28 cellular contexts compared by ENCODE assay signal in the genomic region with DNA sequence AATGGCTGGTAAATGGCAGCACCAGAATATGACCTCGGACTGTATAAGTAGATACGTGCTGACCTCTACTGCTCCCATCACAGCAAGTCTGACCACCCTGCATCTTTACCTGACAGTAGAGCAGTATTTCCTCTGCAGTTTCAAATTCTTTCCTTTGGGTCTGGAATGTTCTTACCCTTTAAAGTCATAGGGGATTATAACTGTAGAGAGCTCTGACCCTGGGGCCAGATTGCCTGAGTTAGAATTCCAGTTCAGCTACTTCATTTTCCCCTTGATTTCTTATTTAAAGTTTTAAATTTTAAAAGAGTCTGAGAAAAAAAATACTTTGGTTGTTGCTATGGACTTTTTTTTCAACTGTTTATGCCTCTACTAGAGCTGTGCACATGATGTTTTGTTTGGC.
"Had no signal": no experiment of that assay in that cellular context is flagged by ENCODE, and none has a peak within 500 bp of the region (broad histone marks: within the 10 kb centered on the region; RNA-seq: fewer than 3 reads in every experiment).

No MANE protein-coding gene starts in this region.

- DNase-seq: activated CD4-positive, alpha-beta T cell treated with anti-CD3 and anti-CD28 coated beads for 48 hours; activated CD4-positive, alpha-beta T cell treated with anti-CD3 and anti-CD28 coated beads, Interleukin-2, amount 50 U/mL, for 4 hours; activated CD4-positive, CD25-positive, alpha-beta regulatory T cell treated with anti-CD3 and anti-CD28 coated beads, Interleukin-2, amount 50 U/mL, for 72 hours; activated CD8-positive, alpha-beta T cell treated with anti-CD3 and anti-CD28 coated beads, Interleukin-2, amount 10 ng/mL, durations not matched to agents 7 days and 5 days; activated effector memory CD4-positive, alpha-beta T cell treated with anti-CD3 and anti-CD28 coated beads, Interleukin-2, amount 50 U/mL, for 16 hours; activated naive CD4-positive, alpha-beta T cell treated with Interleukin-2 at 50 U/mL for 16 hours; activated naive CD8-positive, alpha-beta T cell treated with anti-CD3 and anti-CD28 coated beads, Interleukin-2, amount 50 U/mL, for 24 hours; activated T-cell treated with anti-CD3 and anti-CD28 coated beads, Interleukin-2, amount 50 U/mL, for 24 hours; amniotic stem cell; brain microvascular endothelial cell; KG1; NCI-H1048; NCI-H146; NCI-H187 treated with DMSO at 0.1 percent for 48 hours; NCI-H2081 treated with DMSO at 0.1 percent for 48 hours; NCI-H446; NCI-H524 treated with DMSO at 0.1 percent for 48 hours; NCI-H748 treated with DMSO at 0.1 percent for 48 hours; NK-92 treated with Interleukin-12 subunit alpha and Interleukin-12 subunit beta, amount 100 ng/mL, for 24 hours; Peyer's patch; SHP77; T-helper 17 cell; T-helper 9 cell had no signal

- H3K27me3 ChIP-seq: brain microvascular endothelial cell, cardiac muscle cell, Peyer's patch, SJSA1 had no signal

- H3K9me3 Mint-ChIP-seq: activated naive CD4-positive, alpha-beta T cell treated with anti-CD3 and anti-CD28 coated beads, Interleukin-2, amount 50 U/mL, for 72 hours; activated naive CD8-positive, alpha-beta T cell treated with anti-CD3 and anti-CD28 coated beads, Interleukin-2, amount 50 U/mL, for 24 hours; activated T-cell treated with anti-CD3 and anti-CD28 coated beads, Interleukin-2, amount 50 U/mL, for 24 hours; WTC11 had no signal

- H3K27ac ChIP-seq: brain microvascular endothelial cell, cardiac muscle cell, Peyer's patch, RWPE1, SJSA1 had no signal

- H3K4me1 ChIP-seq: Peyer's patch had no signal

- H3K27me3 Mint-ChIP-seq: activated T-cell treated with anti-CD3 and anti-CD28 coated beads, Interleukin-2, amount 50 U/mL, for 24 hours; T-helper 17 cell had no signal

- H3K36me3 ChIP-seq: brain microvascular endothelial cell, cardiac muscle cell, Peyer's patch, SJSA1 had no signal

- H3K36me3 Mint-ChIP-seq: activated naive CD4-positive, alpha-beta T cell treated with anti-CD3 and anti-CD28 coated beads, Interleukin-2, amount 50 U/mL, for 72 hours; WTC11 had no signal

- H3K4me3 ChIP-seq: cardiac muscle cell, Peyer's patch, SJSA1 had no signal

- H3K9me3 ChIP-seq: Peyer's patch, SJSA1 had no signal

- H3K4me1 Mint-ChIP-seq: activated naive CD8-positive, alpha-beta T cell treated with anti-CD3 and anti-CD28 coated beads, Interleukin-2, amount 50 U/mL, for 24 hours; T-helper 17 cell had no signal

- H3K27ac Mint-ChIP-seq: activated CD8-positive, alpha-beta T cell treated with anti-CD3 and anti-CD28 coated beads, Interleukin-2, amount 10 ng/mL, durations not matched to agents 7 days and 5 days; activated naive CD4-positive, alpha-beta T cell treated with anti-CD3 and anti-CD28 coated beads, Interleukin-2, amount 50 U/mL, for 72 hours; activated naive CD8-positive, alpha-beta T cell treated with anti-CD3 and anti-CD28 coated beads, Interleukin-2, amount 50 U/mL, for 24 hours; activated T-cell treated with anti-CD3 and anti-CD28 coated beads, Interleukin-2, amount 50 U/mL, for 24 hours; T-helper 17 cell; WTC11 had no signal

- ATAC-seq: activated CD8-positive, alpha-beta T cell treated with anti-CD3 and anti-CD28 coated beads, Interleukin-2, amount 10 ng/mL, durations not matched to agents 7 days and 5 days; activated naive CD4-positive, alpha-beta T cell treated with anti-CD3 and anti-CD28 coated beads, Interleukin-2, amount 50 U/mL, for 72 hours; activated naive CD8-positive, alpha-beta T cell treated with anti-CD3 and anti-CD28 coated beads, Interleukin-2, amount 50 U/mL, for 24 hours; T-helper 17 cell; WTC11 had no signal

- H3K4me3 Mint-ChIP-seq: activated CD8-positive, alpha-beta T cell treated with anti-CD3 and anti-CD28 coated beads, Interleukin-2, amount 10 ng/mL, durations not matched to agents 7 days and 5 days; activated naive CD8-positive, alpha-beta T cell treated with anti-CD3 and anti-CD28 coated beads, Interleukin-2, amount 50 U/mL, for 24 hours; activated T-cell treated with anti-CD3 and anti-CD28 coated beads, Interleukin-2, amount 50 U/mL, for 24 hours; T-helper 17 cell; WTC11 had no signal
